1 cellular context compared by ENCODE assay signal in the genomic region with DNA sequence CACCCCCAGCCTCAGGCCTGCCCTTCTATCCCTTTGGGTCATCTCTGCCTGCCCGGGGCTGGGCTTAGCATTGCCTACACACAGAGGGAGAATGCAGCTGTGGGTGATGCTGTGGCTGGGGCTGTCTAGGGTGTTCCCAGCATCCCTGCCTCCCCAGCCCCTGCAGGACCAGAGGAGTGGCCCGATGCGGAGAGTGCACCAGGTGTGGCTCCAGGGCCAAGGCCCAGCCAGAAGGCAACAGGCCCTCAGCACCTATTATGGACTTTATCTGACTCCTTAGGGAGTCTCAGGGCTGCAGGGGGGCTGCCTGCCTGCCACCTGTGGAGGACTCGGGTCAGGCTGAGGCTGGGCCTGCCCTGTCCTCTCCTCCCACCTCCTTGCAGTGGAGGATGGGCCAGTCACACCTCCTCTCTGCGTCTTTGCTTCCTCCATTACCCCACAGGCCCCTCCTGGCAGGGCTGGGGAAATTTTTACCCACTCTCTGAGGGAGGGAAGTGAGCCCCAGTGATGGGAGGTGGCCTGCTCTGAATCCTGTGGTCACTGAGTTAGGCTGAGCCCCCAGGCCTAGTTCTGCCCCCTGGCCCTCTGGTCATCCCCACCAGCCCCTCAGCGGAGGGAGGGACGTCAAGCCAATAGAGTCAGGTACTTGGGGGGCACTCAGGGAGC.
TF ChIP-seq lines count a peak whose summit lies in the region.

No MANE protein-coding gene starts in this region.

TF ChIP-seq in GM23338, 12 proteins besides CTCF, POLR2A, EP300 and RAD21 (continued from another document):
- TF ChIP-seq STAT1 (IDR thresholded peaks at IDR 0.05; ENCODE audit: unreplicated experiment), result no peak
